Comparison of ENCODE assay signal across 19 cellular contexts in the genomic region with DNA sequence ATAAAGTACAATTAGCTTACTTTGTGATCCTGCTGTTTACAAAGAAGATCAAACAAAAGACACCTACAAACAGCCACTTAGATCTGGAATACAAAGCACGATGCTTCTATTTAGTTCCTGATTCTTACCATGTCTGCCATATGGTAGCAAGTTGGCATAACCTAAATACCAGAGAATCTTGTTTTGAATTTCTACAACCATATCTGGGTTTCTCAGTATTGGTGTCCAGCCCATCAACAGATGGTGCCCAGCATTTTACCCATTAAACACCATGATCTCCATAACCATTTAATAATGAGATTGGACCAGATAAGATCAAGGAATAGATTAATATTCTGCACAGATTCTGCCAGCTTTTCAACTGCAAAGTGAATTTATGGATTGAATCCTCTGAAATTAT. TPM values are rescaled to one million over a fixed set of nuclear protein-coding genes. Genes with fewer than 3 reads are reported as not detected.
"Had no signal": no experiment of that assay in that cellular context is flagged by ENCODE, and none has a peak within 500 bp of the region (broad histone marks: within the 10 kb centered on the region; RNA-seq: fewer than 3 reads in every experiment).

No MANE protein-coding gene starts in this region.

- DNase-seq: effector memory CD4-positive, alpha-beta T cell; heart right ventricle; hypothalamus; kidney glomerular epithelial cell; mesendoderm; naive B cell; occipital lobe; pancreas; right cardiac atrium; small intestine; stimulated activated CD4-positive, alpha-beta T cell treated with anti-CD3 and anti-CD28 coated beads, Interleukin-12 subunit alpha, Interleukin-12 subunit beta, amount 100 ng/mL, for 4 hours; stimulated activated naive CD4-positive, alpha-beta T cell treated with Interleukin-2 at 50 U/mL for 16 hours; tibial artery; upper lobe of left lung; uterus had no signal

- ATAC-seq: esophagus mucosa, heart right ventricle, pancreas, right cardiac atrium had no signal

- H3K27ac Mint-ChIP-seq: naive B cell, nephron, progenitor cell of endocrine pancreas had no signal

- H3K27ac ChIP-seq: heart right ventricle, pancreas, tibial artery, upper lobe of left lung, uterus had no signal

- H3K4me1 Mint-ChIP-seq: naive B cell, nephron had no signal

- H3K4me3 Mint-ChIP-seq: naive B cell, nephron had no signal

- H3K36me3 Mint-ChIP-seq: naive B cell had no signal

- H3K27me3 Mint-ChIP-seq: naive B cell, progenitor cell of endocrine pancreas had no signal

RNA-seq across cellular contexts. Expression of a gene that starts 29.8 kb away (rescaled TPM):
- total RNA-seq: lung microvascular endothelial cell, right cardiac atrium had no signal
